Comparison of ENCODE assay signal across 10 cellular contexts in the genomic region with DNA sequence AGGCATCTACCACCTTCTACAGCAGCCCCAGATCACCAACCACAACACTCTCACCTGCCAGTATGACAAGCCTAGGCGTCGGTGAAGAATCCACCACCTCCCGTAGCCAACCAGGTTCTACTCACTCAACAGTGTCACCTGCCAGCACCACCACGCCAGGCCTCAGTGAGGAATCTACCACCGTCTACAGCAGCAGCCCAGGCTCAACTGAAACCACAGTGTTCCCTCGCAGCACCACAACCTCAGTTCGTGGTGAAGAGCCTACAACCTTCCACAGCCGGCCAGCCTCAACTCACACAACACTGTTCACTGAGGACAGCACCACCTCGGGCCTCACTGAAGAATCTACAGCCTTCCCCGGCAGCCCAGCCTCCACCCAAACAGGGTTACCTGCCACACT. TPM values are rescaled to one million over a fixed set of nuclear protein-coding genes. Genes with fewer than 3 reads are reported as not detected.
"Had no signal": no experiment of that assay in that cellular context is flagged by ENCODE, and none has a peak within 500 bp of the region (broad histone marks: within the 10 kb centered on the region; RNA-seq: fewer than 3 reads in every experiment).

No MANE protein-coding gene starts in this region.

RNA-seq across cellular contexts. Expression of gene MUC17, which starts 21.4 kb away (rescaled TPM):
- total RNA-seq: temporal lobe, thoracic aorta, thyroid gland, tibial nerve, upper lobe of right lung, ureter, urinary bladder, vagina had no signal
- polyA plus RNA-seq: stomach, urinary bladder had no signal

RNA-seq across cellular contexts. Expression of gene MUC12, which starts 29.2 kb away (rescaled TPM):
- total RNA-seq: suprapubic skin, temporal lobe, thoracic aorta, thyroid gland, tibial nerve, upper lobe of right lung had no signal

RNA-seq across cellular contexts. Expression of gene MUC3A, which starts 49.2 kb away (rescaled TPM):
- total RNA-seq: suprapubic skin, urinary bladder had no signal
